12 cellular contexts compared by ENCODE assay signal in the genomic region with DNA sequence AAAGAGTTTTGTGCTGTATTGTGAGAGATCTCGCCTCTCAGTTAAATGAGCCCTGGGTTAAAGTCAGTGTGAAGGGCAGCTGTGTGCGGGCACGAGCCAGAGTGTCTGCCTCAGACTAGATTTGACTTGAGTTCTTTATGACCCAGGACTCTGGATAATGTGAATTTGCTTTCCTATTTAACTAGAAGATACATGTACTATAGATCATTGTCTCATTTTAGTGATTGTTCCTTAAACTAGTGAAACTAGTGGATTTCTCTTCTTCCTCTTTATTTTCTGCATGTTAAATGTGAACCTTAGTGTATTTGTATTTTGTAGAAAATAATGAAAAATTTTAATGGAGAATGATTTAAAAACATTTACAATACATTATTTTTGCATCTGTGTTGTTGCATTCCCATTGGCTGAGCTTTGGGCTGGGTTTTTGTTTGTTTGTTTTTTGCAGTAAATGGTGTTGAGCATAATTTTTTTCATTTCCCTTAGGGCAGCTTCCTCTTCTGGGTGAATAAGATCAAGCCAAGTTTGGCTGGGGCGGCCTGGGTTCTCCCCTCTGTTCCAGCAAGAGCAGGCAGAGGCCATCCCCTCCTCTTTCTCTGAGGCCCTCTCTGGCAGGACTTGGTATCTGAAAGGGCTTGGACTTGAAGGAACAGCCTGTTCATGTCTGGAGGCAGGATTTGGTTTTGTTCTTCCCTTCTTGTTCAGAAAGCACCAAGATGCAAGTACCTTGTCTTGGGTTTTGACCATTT. TPM values are rescaled to one million over a fixed set of nuclear protein-coding genes. Genes with fewer than 3 reads are reported as not detected.
DNase-seq lines count a peak whose midpoint lies in the region; ATAC-seq and TF ChIP-seq lines count a peak whose summit lies in the region.
"Had no signal": no experiment of that assay in that cellular context is flagged by ENCODE, and none has a peak within 500 bp of the region (broad histone marks: within the 10 kb centered on the region; RNA-seq: fewer than 3 reads in every experiment).

No MANE protein-coding gene starts in this region.

- no peaks in the 10 kb centered on the region for H3K9me3 ChIP-seq in Karpas-422 (ENCODE audit: low read length)

- no peaks in the 10 kb centered on the region for H3K27me3 ChIP-seq in Karpas-422 (ENCODE audit: low read length)

- H3K4me3 Mint-ChIP-seq in T-helper 2 cell treated with Interferon-gamma antibody and Interleukin-4, amounts not matched to agents 5 μg/mL and 100 μg/mL, for 36 hours: no peak overlapping the region
- H3K4me3 Mint-ChIP-seq in chondrocyte (ENCODE audit: unreplicated experiment): no peak overlapping the region
- H3K4me3 Mint-ChIP-seq in stimulated activated memory B cell treated with anti-CD40 and anti-IgM and Interleukin-4, amounts not matched to agents 10 μg/mL and 1 μg/mL and 100 μg/mL, for 72 hours: no peak overlapping the region
- H3K4me3 Mint-ChIP-seq: activated naive CD8-positive, alpha-beta T cell had no signal

- no peaks in the 10 kb centered on the region for H3K79me2 ChIP-seq in Karpas-422 (ENCODE audit: low read length)

- H3K4me1 ChIP-seq in Karpas-422 (ENCODE audit: low read length): peaks cover 100% of the 10 kb centered on the region

- peak overlapping the region; percentile 7 for H3K27ac Mint-ChIP-seq in T-helper 2 cell treated with Interferon-gamma antibody and Interleukin-4, amounts not matched to agents 5 μg/mL and 100 μg/mL, for 36 hours
- no peak overlapping the region for H3K27ac Mint-ChIP-seq in chondrocyte (ENCODE audit: unreplicated experiment)
- peak overlapping the region; percentile 96 for H3K27ac Mint-ChIP-seq in stimulated activated memory B cell treated with anti-CD40 and anti-IgM and Interleukin-4, amounts not matched to agents 10 μg/mL and 1 μg/mL and 100 μg/mL, for 72 hours

- no peak overlapping the region for H2AFZ ChIP-seq in Karpas-422 (ENCODE audit: low read length)

- H3K36me3 ChIP-seq in Karpas-422 (ENCODE audit: insufficient read depth, low read length): peaks cover under 1% of the 10 kb centered on the region; the same call in 1 of the 2 replicates

- peak; percentile 80 for ATAC-seq in stimulated activated memory B cell treated with anti-CD40 and anti-IgM and Interleukin-4, amounts not matched to agents 10 μg/mL and 1 μg/mL and 100 μg/mL, for 72 hours
- ATAC-seq in HG02852 (IDR thresholded peaks at IDR 0.05; ENCODE audit: unreplicated experiment): no peak
- no peak for ATAC-seq in GM18861 (IDR thresholded peaks at IDR 0.05; ENCODE audit: unreplicated experiment)

- H3K9me2 ChIP-seq in Karpas-422 (replicated peaks; ENCODE audit: insufficient read depth, low read length): no peaks in the 10 kb centered on the region

- no peaks in the 10 kb centered on the region for H3K27me3 Mint-ChIP-seq in T-helper 2 cell treated with Interferon-gamma antibody and Interleukin-4, amounts not matched to agents 5 μg/mL and 100 μg/mL, for 36 hours (ENCODE audit: low read depth)
- H3K27me3 Mint-ChIP-seq in chondrocyte (ENCODE audit: low read depth): no peaks in the 10 kb centered on the region
- H3K27me3 Mint-ChIP-seq in stimulated activated memory B cell treated with anti-CD40 and anti-IgM and Interleukin-4, amounts not matched to agents 10 μg/mL and 1 μg/mL and 100 μg/mL, for 72 hours: no peaks in the 10 kb centered on the region
- H3K27me3 Mint-ChIP-seq: activated naive CD8-positive, alpha-beta T cell had no signal

- H4K20me1 ChIP-seq in Karpas-422 (ENCODE audit: insufficient read depth, low read depth, low read length): no peaks in the 10 kb centered on the region

- H3K36me3 Mint-ChIP-seq in T-helper 2 cell treated with Interferon-gamma antibody and Interleukin-4, amounts not matched to agents 5 μg/mL and 100 μg/mL, for 36 hours (ENCODE audit: low read depth): peaks cover 32% of the 10 kb centered on the region
- H3K36me3 Mint-ChIP-seq in chondrocyte (ENCODE audit: low read depth): peaks cover 17% of the 10 kb centered on the region
- H3K36me3 Mint-ChIP-seq in stimulated activated memory B cell treated with anti-CD40 and anti-IgM and Interleukin-4, amounts not matched to agents 10 μg/mL and 1 μg/mL and 100 μg/mL, for 72 hours: peaks cover 5% of the 10 kb centered on the region

- H3K4me1 Mint-ChIP-seq in T-helper 2 cell treated with Interferon-gamma antibody and Interleukin-4, amounts not matched to agents 5 μg/mL and 100 μg/mL, for 36 hours (ENCODE audit: low read depth): peaks cover 37% of the 10 kb centered on the region
- peaks cover 10% of the 10 kb centered on the region for H3K4me1 Mint-ChIP-seq in chondrocyte (ENCODE audit: low read depth)
- peaks cover 87% of the 10 kb centered on the region for H3K4me1 Mint-ChIP-seq in stimulated activated memory B cell treated with anti-CD40 and anti-IgM and Interleukin-4, amounts not matched to agents 10 μg/mL and 1 μg/mL and 100 μg/mL, for 72 hours

- peak; percentile 10 for TF ChIP-seq CTCF in chondrocyte (IDR thresholded peaks at IDR 0.05)

- H3K9me3 Mint-ChIP-seq in T-helper 2 cell treated with Interferon-gamma antibody and Interleukin-4, amounts not matched to agents 5 μg/mL and 100 μg/mL, for 36 hours: no peaks in the 10 kb centered on the region
- no peaks in the 10 kb centered on the region for H3K9me3 Mint-ChIP-seq in chondrocyte (ENCODE audit: low read depth)
- H3K9me3 Mint-ChIP-seq in stimulated activated memory B cell treated with anti-CD40 and anti-IgM and Interleukin-4, amounts not matched to agents 10 μg/mL and 1 μg/mL and 100 μg/mL, for 72 hours: no peaks in the 10 kb centered on the region

- H3K27ac ChIP-seq in Karpas-422 (ENCODE audit: low read length): peak overlapping the region; percentile 99

- peak overlapping the region; percentile 64 for H3K4me2 ChIP-seq in Karpas-422 (ENCODE audit: low read depth, low read length, poor library complexity, severe bottlenecking)

- H3K4me3 ChIP-seq in Karpas-422 (ENCODE audit: low read length): peak overlapping the region; percentile 26

- peak overlapping the region; percentile 65 for H3K9ac ChIP-seq in Karpas-422 (ENCODE audit: low read length)

- no peak for DNase-seq in T-helper 2 cell treated with Interferon-gamma antibody and Interleukin-4, amounts not matched to agents 5 μg/mL and 100 μg/mL, for 36 hours (ENCODE audit: low spot score)
- DNase-seq in T-helper 2 cell (no peak), Karpas-422 (peak; percentile 86), chondrocyte (ENCODE audit: low spot score) (no peak)
- no peak for DNase-seq in activated CD4-positive, CD25-positive, alpha-beta regulatory T cell treated with anti-CD3 and anti-CD28 coated beads, Interleukin-2, amount 50 U/mL, for 72 hours
- DNase-seq: stimulated activated CD4-positive, alpha-beta T cell treated with anti-CD3 and anti-CD28 coated beads, Interleukin-12 subunit alpha, Interleukin-12 subunit beta, amount 100 ng/mL, for 4 hours; T-helper 9 cell had no signal

RNA-seq across cellular contexts. Expression of a gene that starts 15.0 kb away (rescaled TPM):
- 39.2 and 130 TPM in 2 replicates for total RNA-seq in Karpas-422 (2014; rRNA removed; shearing (Covaris generic); ENCODE audit: low replicate concordance)
- total RNA-seq in chondrocyte: not detected in 3 replicates
- total RNA-seq: temporal lobe had no signal

RNA-seq across cellular contexts. Expression of a gene that starts 31.8 kb away (rescaled TPM):
- 0.07 and 0.52 TPM in 2 replicates for total RNA-seq in Karpas-422 (2014; rRNA removed; shearing (Covaris generic); ENCODE audit: low replicate concordance)
- 2.1 to 5.8 TPM (median 4.3 TPM) in 3 replicates for total RNA-seq in chondrocyte

Comparison
In these comparisons a context has a peak if more than half of its experiments do, and no peak if none do; other contexts are left out.
1. RNA of a gene that starts 15.0 kb away (total RNA-seq): 39.2 to 130 TPM in Karpas-422; not detected in chondrocyte; every median in the first group is over 10 times any median in the second.